In genomic region chr15:38894260-38894948, GRCh38 we compare ENCODE assay signal across 1 cellular context.
TF ChIP-seq lines count a peak whose summit lies in the region.

No MANE protein-coding gene starts in this region.

TF ChIP-seq in IMR-90, 13 proteins besides CTCF, POLR2A, EP300 and RAD21:
- TF ChIP-seq, protein P1, sequence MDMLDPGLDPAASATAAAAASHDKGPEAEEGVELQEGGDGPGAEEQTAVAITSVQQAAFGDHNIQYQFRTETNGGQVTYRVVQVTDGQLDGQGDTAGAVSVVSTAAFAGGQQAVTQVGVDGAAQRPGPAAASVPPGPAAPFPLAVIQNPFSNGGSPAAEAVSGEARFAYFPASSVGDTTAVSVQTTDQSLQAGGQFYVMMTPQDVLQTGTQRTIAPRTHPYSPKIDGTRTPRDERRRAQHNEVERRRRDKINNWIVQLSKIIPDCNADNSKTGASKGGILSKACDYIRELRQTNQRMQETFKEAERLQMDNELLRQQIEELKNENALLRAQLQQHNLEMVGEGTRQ (IDR thresholded peaks at IDR 0.05; ENCODE audit: low read depth, low read length) = no peak
- TF ChIP-seq SMC3 (IDR thresholded peaks at IDR 0.05; ENCODE audit: low read depth, low read length) = no peak
- TF ChIP-seq FOS (IDR thresholded peaks at IDR 0.05; ENCODE audit: low read depth, low read length) = peak; percentile 61
- TF ChIP-seq BHLHE40 (IDR thresholded peaks at IDR 0.05; ENCODE audit: low read depth, low read length) = peak; percentile 58
- TF ChIP-seq MAZ (IDR thresholded peaks at IDR 0.05; ENCODE audit: borderline replicate concordance, low read depth, low read length) = no peak
- TF ChIP-seq CEBPB (IDR thresholded peaks at IDR 0.05; ENCODE audit: low read depth, low read length) = peak; percentile 68
- TF ChIP-seq RCOR1 (IDR thresholded peaks at IDR 0.05; ENCODE audit: insufficient replicate concordance, low read length) = peak; percentile 63
- TF ChIP-seq MAFK (IDR thresholded peaks at IDR 0.05; ENCODE audit: low read depth, low read length) = peak; percentile 36; the same call in 1 of the 2 replicates
- TF ChIP-seq NFE2L2 (IDR thresholded peaks at IDR 0.05; ENCODE audit: low read depth, low read length) = peak; percentile 25; the same call in 1 of the 2 replicates
- TF ChIP-seq CHD1 (IDR thresholded peaks at IDR 0.05; ENCODE audit: low read depth, low read length) = no peak
- no peak for TF ChIP-seq RFX5 (IDR thresholded peaks at IDR 0.05; ENCODE audit: low read depth, low read length)
